Comparison of ENCODE assay signal across 23 cellular contexts in the genomic region with DNA sequence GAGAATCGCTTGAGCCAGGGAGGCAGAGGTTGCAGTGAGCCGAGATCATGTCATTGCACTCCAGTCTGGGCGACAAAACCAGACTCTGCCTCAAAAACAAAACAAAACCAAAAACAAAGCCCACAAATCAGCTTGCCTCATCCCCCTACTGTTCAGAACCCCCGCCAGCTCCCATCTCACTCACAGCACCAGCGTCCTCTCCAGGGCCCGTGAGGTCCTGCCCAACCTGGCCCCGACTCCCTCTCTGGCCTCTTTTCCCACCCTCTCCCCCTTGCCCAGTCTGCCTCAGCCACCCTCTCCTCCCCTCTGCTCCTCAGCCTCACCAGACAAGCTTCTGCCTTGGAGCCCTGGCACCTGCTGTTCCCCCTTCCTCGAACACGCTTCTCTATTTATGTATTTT. TPM values are rescaled to one million over a fixed set of nuclear protein-coding genes. Genes with fewer than 3 reads are reported as not detected.
"Had no signal": no experiment of that assay in that cellular context is flagged by ENCODE, and none has a peak within 500 bp of the region (broad histone marks: within the 10 kb centered on the region; RNA-seq: fewer than 3 reads in every experiment).

No MANE protein-coding gene starts in this region.

- H3K27ac Mint-ChIP-seq: nephron, type B pancreatic cell had no signal

- H3K4me3 Mint-ChIP-seq: nephron, type B pancreatic cell had no signal

- H3K4me3 ChIP-seq: left ventricle myocardium inferior, lung, right atrium auricular region, suprapubic skin, thyroid gland had no signal

- DNase-seq: cortex of kidney; effector CD8-positive, alpha-beta T cell; left cardiac atrium; left ventricle myocardium inferior; mesenchymal stem cell; midbrain; small intestine; stimulated activated CD4-positive, alpha-beta T cell treated with anti-CD3 and anti-CD28 coated beads, Interleukin-12 subunit alpha, Interleukin-12 subunit beta, amount 100 ng/mL, for 4 hours; stimulated activated naive CD4-positive, alpha-beta T cell treated with Interleukin-2 at 50 U/mL for 16 hours; thyroid gland had no signal

- H3K27ac ChIP-seq: left ventricle myocardium inferior, neutrophil, right atrium auricular region, suprapubic skin, thyroid gland had no signal

- H3K36me3 ChIP-seq: left ventricle myocardium inferior, neutrophil, right atrium auricular region, suprapubic skin, thyroid gland had no signal

- ATAC-seq: esophagus mucosa, left cardiac atrium had no signal

- FAIRE-seq: endometrium, frontal cortex, keratinocyte, small intestine, urothelium cell line had no signal

- H3K9me3 ChIP-seq: left ventricle myocardium inferior, neutrophil, right atrium auricular region, suprapubic skin, thyroid gland had no signal

- H3K9me3 Mint-ChIP-seq: nephron, type B pancreatic cell had no signal

- H3K36me3 Mint-ChIP-seq: type B pancreatic cell had no signal

RNA-seq across cellular contexts. Expression of gene SLC8A2, which starts 3.8 kb away (rescaled TPM):
- total RNA-seq: pulmonary artery endothelial cell had no signal
- polyA plus RNA-seq: fibroblast of lung had no signal
